In the genomic region with DNA sequence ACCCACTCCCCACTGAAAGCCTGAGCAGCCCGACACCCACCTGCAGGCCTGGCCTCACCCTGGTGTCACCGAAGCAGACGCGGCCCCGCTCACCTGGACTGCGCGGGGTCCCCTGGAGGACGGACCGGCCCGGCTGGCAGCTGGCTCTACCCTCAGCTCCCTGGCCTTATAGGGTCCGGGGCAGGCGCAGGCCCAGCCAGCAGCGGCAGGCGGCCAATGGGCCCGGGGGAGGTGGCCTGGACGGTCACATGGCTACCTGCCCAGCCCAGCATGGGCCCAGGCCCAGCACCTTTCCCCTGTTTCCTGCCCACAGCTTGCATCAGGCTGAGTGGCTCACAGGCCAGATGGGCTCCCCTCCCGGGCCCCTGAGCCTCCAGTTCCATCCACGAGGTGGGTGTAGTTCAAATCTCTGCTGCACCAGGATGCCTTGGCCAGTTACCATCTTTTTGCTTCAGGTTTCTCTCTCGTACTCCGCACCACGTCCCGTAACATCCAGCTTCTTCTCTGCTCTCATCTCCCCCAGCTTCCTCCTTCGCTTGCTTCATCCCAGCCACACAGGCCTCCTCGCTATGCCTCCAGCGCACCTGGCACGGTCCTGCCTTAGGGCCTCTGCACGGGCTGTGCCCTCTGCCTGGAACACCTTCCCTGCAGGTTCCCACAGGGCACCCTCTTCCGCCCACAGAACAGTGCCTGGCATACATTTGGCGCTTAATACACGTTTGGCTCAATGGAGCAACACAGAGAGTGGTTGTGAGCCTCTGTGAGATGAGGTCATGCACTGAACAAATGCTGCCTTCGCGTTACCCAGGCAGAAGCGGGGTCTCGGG, we compare ENCODE assay signal across 1 cellular context.
TF ChIP-seq lines count a peak whose summit lies in the region.

Gene PLIN4, minus strand, starts transcription at position 142 of the 827 bp plus-strand sequence. CDS start 214 bp downstream, outside the sequence.

TF ChIP-seq in HepG2, 621 proteins besides CTCF, POLR2A, EP300 and RAD21 (continued from another document and continues in another):
- TF ChIP-seq ZNF75D (CRISPR knock-in tag; IDR thresholded peaks at IDR 0.05; ENCODE audit: borderline replicate concordance) (no peak), PHF21A (CRISPR knock-in tag; IDR thresholded peaks at IDR 0.05) (peak; percentile 37; the same call in 1 of the 2 replicates), EZH2 (conservative IDR thresholded peaks at IDR 0.05; ENCODE audit: low read depth, low read length) (no peak), ZBTB21 (CRISPR knock-in tag; IDR thresholded peaks at IDR 0.05) (no peak), SAFB2 (CRISPR knock-in tag; IDR thresholded peaks at IDR 0.05; ENCODE audit: borderline replicate concordance, low read depth) (no peak), SP1 (IDR thresholded peaks at IDR 0.05) (no peak), SP1 (CRISPR knock-in tag; IDR thresholded peaks at IDR 0.05) (0 out of 2 replicates have a peak, but pooled peaks have one; percentile 16), HNRNPH1 (optimal IDR thresholded peaks at IDR 0.05; ENCODE audit: low read depth, low read length) (no peak), ONECUT2 (CRISPR knock-in tag; IDR thresholded peaks at IDR 0.05) (no peak), TGIF2 (CRISPR knock-in tag; IDR thresholded peaks at IDR 0.05) (no peak), KLF13 (CRISPR knock-in tag; IDR thresholded peaks at IDR 0.05) (no peak), TEAD3 (CRISPR knock-in tag; optimal IDR thresholded peaks at IDR 0.05; ENCODE audit: borderline replicate concordance) (peak; percentile 10), ZFY (CRISPR knock-in tag; IDR thresholded peaks at IDR 0.05) (peak; percentile 81), HHEX (CRISPR knock-in tag; IDR thresholded peaks at IDR 0.05) (no peak), BORCS8-MEF2B (CRISPR knock-in tag; IDR thresholded peaks at IDR 0.05) (0 out of 2 replicates have a peak, but pooled peaks have one; percentile 38), ZFP37 (CRISPR knock-in tag; IDR thresholded peaks at IDR 0.05; ENCODE audit: borderline replicate concordance) (no peak), TBL1XR1 (IDR thresholded peaks at IDR 0.05; ENCODE audit: borderline replicate concordance, low read length, partially characterized antibody) (no peak), GABPA (IDR thresholded peaks at IDR 0.05; ENCODE audit: low read depth, low read length) (no peak), GABPA (CRISPR knock-in tag; IDR thresholded peaks at IDR 0.05; ENCODE audit: low read depth) (no peak), THAP9 (CRISPR knock-in tag; IDR thresholded peaks at IDR 0.05; ENCODE audit: borderline replicate concordance) (peak; percentile 37; the same call in 1 of the 2 replicates), TMF1 (CRISPR knock-in tag; IDR thresholded peaks at IDR 0.05; ENCODE audit: low read depth) (no peak), THAP11 (CRISPR knock-in tag; IDR thresholded peaks at IDR 0.05) (no peak), POLR2G (IDR thresholded peaks at IDR 0.05; ENCODE audit: low read depth, low read length) (peak; percentile 62), BCL6 (CRISPR knock-in tag; IDR thresholded peaks at IDR 0.05) (0 out of 2 replicates have a peak, but pooled peaks have one; percentile 7), ZNF343 (CRISPR knock-in tag; IDR thresholded peaks at IDR 0.05) (no peak), RELA (CRISPR knock-in tag; IDR thresholded peaks at IDR 0.05) (no peak), NFYB (CRISPR knock-in tag; IDR thresholded peaks at IDR 0.05) (no peak), ZNF180 (CRISPR knock-in tag; IDR thresholded peaks at IDR 0.05; ENCODE audit: borderline replicate concordance, low read depth) (no peak), ZNF432 (CRISPR knock-in tag; IDR thresholded peaks at IDR 0.05; ENCODE audit: borderline replicate concordance) (no peak), MEIS1 (CRISPR knock-in tag; IDR thresholded peaks at IDR 0.05; ENCODE audit: borderline replicate concordance) (no peak), ATF3 (CRISPR knock-in tag; IDR thresholded peaks at IDR 0.05) (no peak), MIER2 (CRISPR knock-in tag; IDR thresholded peaks at IDR 0.05) (no peak), HOXD1 (CRISPR knock-in tag; IDR thresholded peaks at IDR 0.05) (no peak), ZNF549 (CRISPR knock-in tag; IDR thresholded peaks at IDR 0.05) (no peak), PBX2 (CRISPR knock-in tag; IDR thresholded peaks at IDR 0.05) (no peak), TARDBP (CRISPR knock-in tag; IDR thresholded peaks at IDR 0.05) (no peak), PLRG1 (conservative IDR thresholded peaks at IDR 0.05) (no peak), DMTF1 (CRISPR knock-in tag; IDR thresholded peaks at IDR 0.05) (no peak), ZNF670 (CRISPR knock-in tag; IDR thresholded peaks at IDR 0.05; ENCODE audit: borderline replicate concordance) (no peak), ZNF354B (CRISPR knock-in tag; IDR thresholded peaks at IDR 0.05) (no peak), ZNF781 (CRISPR knock-in tag; IDR thresholded peaks at IDR 0.05; ENCODE audit: borderline replicate concordance, not compliant biosample characterization) (peak; percentile 63), NR3C1 (CRISPR knock-in tag; IDR thresholded peaks at IDR 0.05) (no peak), ZSCAN9 (CRISPR knock-in tag; IDR thresholded peaks at IDR 0.05; ENCODE audit: borderline replicate concordance) (0 out of 2 replicates have a peak, but pooled peaks have one; percentile 39), MIXL1 (CRISPR knock-in tag; IDR thresholded peaks at IDR 0.05) (no peak), KDM3A (CRISPR knock-in tag; IDR thresholded peaks at IDR 0.05; ENCODE audit: low read depth) (no peak), GMEB1 (CRISPR knock-in tag; IDR thresholded peaks at IDR 0.05; ENCODE audit: borderline replicate concordance) (no peak), ZNF790 (CRISPR knock-in tag; IDR thresholded peaks at IDR 0.05; ENCODE audit: borderline replicate concordance) (no peak), EHMT2 (IDR thresholded peaks at IDR 0.05; ENCODE audit: borderline replicate concordance, low read depth, low read length) (no peak), BHLHE40 (IDR thresholded peaks at IDR 0.05; ENCODE audit: low read length) (no peak), STAG1 (CRISPR knock-in tag; IDR thresholded peaks at IDR 0.05) (no peak), ZNF329 (CRISPR knock-in tag; IDR thresholded peaks at IDR 0.05; ENCODE audit: low read depth) (no peak), ZSCAN21 (CRISPR knock-in tag; IDR thresholded peaks at IDR 0.05; ENCODE audit: borderline replicate concordance) (peak; percentile 43; the same call in 1 of the 2 replicates), CHD4 (IDR thresholded peaks at IDR 0.05; ENCODE audit: borderline replicate concordance, low read length) (no peak), DMAP1 (CRISPR knock-in tag; IDR thresholded peaks at IDR 0.05) (peak; percentile 35; the same call in 1 of the 2 replicates), MATR3 (CRISPR knock-in tag; IDR thresholded peaks at IDR 0.05) (no peak), PCBP1 (IDR thresholded peaks at IDR 0.05; ENCODE audit: borderline replicate concordance, low read depth, low read length) (no peak), GABPB1 (CRISPR knock-in tag; IDR thresholded peaks at IDR 0.05) (peak; percentile 71; the same call in 1 of the 2 replicates), ZKSCAN8 (CRISPR knock-in tag; IDR thresholded peaks at IDR 0.05; ENCODE audit: borderline replicate concordance) (peak; percentile 85), HNF4G (IDR thresholded peaks at IDR 0.05; ENCODE audit: borderline replicate concordance, low read depth, low read length) (no peak), HNF4G (CRISPR knock-in tag; IDR thresholded peaks at IDR 0.05; ENCODE audit: borderline replicate concordance, low read depth) (no peak), ZNF501 (CRISPR knock-in tag; IDR thresholded peaks at IDR 0.05) (no peak)
- TF ChIP-seq, protein P1, sequence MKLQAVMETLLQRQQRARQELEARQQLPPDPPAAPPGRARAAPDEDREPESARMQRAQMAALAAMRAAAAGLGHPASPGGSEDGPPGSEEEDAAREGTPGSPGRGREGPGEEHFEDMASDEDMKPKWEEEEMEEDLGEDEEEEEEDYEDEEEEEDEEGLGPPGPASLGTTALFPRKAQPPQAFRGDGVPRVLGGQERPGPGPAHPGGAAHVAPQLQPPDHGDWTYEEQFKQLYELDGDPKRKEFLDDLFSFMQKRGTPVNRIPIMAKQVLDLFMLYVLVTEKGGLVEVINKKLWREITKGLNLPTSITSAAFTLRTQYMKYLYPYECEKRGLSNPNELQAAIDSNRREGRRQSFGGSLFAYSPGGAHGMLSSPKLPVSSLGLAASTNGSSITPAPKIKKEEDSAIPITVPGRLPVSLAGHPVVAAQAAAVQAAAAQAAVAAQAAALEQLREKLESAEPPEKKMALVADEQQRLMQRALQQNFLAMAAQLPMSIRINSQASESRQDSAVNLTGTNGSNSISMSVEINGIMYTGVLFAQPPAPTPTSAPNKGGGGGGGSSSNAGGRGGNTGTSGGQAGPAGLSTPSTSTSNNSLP (IDR thresholded peaks at IDR 0.05; ENCODE audit: low read depth, low read length) = no peak
- TF ChIP-seq, protein P2, sequence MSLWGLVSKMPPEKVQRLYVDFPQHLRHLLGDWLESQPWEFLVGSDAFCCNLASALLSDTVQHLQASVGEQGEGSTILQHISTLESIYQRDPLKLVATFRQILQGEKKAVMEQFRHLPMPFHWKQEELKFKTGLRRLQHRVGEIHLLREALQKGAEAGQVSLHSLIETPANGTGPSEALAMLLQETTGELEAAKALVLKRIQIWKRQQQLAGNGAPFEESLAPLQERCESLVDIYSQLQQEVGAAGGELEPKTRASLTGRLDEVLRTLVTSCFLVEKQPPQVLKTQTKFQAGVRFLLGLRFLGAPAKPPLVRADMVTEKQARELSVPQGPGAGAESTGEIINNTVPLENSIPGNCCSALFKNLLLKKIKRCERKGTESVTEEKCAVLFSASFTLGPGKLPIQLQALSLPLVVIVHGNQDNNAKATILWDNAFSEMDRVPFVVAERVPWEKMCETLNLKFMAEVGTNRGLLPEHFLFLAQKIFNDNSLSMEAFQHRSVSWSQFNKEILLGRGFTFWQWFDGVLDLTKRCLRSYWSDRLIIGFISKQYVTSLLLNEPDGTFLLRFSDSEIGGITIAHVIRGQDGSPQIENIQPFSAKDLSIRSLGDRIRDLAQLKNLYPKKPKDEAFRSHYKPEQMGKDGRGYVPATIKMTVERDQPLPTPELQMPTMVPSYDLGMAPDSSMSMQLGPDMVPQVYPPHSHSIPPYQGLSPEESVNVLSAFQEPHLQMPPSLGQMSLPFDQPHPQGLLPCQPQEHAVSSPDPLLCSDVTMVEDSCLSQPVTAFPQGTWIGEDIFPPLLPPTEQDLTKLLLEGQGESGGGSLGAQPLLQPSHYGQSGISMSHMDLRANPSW (CRISPR knock-in tag; IDR thresholded peaks at IDR 0.05; ENCODE audit: borderline replicate concordance) = no peak
